8 cellular contexts compared by ENCODE assay signal in genomic region chr9:74496819-74497749, GRCh38. TPM values are rescaled to one million over a fixed set of nuclear protein-coding genes. Genes with fewer than 3 reads are reported as not detected.
DNase-seq lines count a peak whose midpoint lies in the region; ATAC-seq lines count a peak whose summit lies in the region.

TSS of gene RORB (plus strand) at chr9:74497335. CDS start at chr9:74497977, 642 bp downstream.

- peaks cover 27% of the 10 kb centered on the region for H3K27me3 ChIP-seq in adipocyte (replicated peaks; ENCODE audit: control insufficient read depth, insufficient read depth, low read length)

- intact Hi-C loops in Right ventricle myocardium superior (cut with DNase I), result no loop called here

- no peaks in the 10 kb centered on the region for H3K9me3 ChIP-seq in adipocyte (ENCODE audit: control insufficient read depth, low read length)

- DNase-seq in AG20443 (ENCODE audit: low spot score), result peak; percentile 67
- DNase-seq in NCI-H2227 (lab: John Stamatoyannopoulos, UW; ENCODE audit: unreplicated experiment), result peak; percentile 21
- peak; percentile 86 for DNase-seq in adipocyte (ENCODE audit: low read depth)
- DNase-seq in Right ventricle myocardium superior, result peak; percentile 80
- peak; percentile 19 for DNase-seq in non-pigmented ciliary epithelial cell (ENCODE audit: low read depth)
- DNase-seq in DMS79 treated with DMSO at 0.1 percent for 48 hours (lab: John Stamatoyannopoulos, UW), result no peak

- H3K4me1 ChIP-seq in adipocyte (ENCODE audit: control insufficient read depth, insufficient read depth, low read length), result peaks cover 15% of the 10 kb centered on the region

- ATAC-seq in GM18519 (IDR thresholded peaks at IDR 0.05; ENCODE audit: low FRiP score, unreplicated experiment) (peak; percentile 89), HG02973 (IDR thresholded peaks at IDR 0.05; ENCODE audit: unreplicated experiment) (peak; percentile 68), Right ventricle myocardium superior (ENCODE audit: poor library complexity) (peak; percentile 95)

- H3K36me3 ChIP-seq in adipocyte (ENCODE audit: control insufficient read depth, insufficient read depth, low read length, severe bottlenecking), result no peaks in the 10 kb centered on the region

- peak within 1 kb of the TSS; percentile 68 for H3K9ac ChIP-seq in adipocyte (ENCODE audit: low read length)

- H3K4me3 ChIP-seq in adipocyte (ENCODE audit: low read length), result peak within 1 kb of the TSS; percentile 98

RNA-seq across cellular contexts. Expression of gene RORB, which starts in this region (rescaled TPM):
- 5.7 TPM for total RNA-seq in Right ventricle myocardium superior
